In the genomic region with DNA sequence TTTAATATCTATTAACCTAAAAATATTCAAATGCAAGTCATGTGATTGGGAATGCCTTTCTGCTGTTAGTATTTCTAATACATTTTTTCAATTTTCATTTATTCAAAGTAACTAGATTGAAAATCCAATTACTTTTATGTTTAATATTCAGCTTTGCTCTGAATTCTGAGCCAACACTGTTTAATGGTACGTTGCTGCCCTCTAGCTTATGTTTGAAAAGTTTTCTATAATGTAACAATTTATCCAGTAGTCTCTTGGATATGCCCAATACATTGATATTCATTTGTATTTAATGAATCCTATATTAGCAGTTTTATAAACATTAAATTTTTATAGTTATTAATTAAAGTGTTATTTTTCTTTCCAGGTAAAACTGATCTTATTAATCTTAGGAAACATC, we compare ENCODE assay signal across 8 cellular contexts. TPM values are rescaled to one million over a fixed set of nuclear protein-coding genes. Genes with fewer than 3 reads are reported as not detected.
A peak's percentile ranks its signal among the peaks of the same experiment; 100 is the strongest.
DNase-seq lines count a peak whose midpoint lies in the region; ATAC-seq and TF ChIP-seq lines count a peak whose summit lies in the region.

No MANE protein-coding gene starts in this region.

- H3K9ac ChIP-seq in IMR-90 (ENCODE audit: low read depth, low read length), result no peak overlapping the region
- no peak overlapping the region for H3K9ac ChIP-seq in SK-N-SH

- no peaks in the 10 kb centered on the region for H3K9me1 ChIP-seq in IMR-90 (ENCODE audit: insufficient read depth, low read length)

- H4K8ac ChIP-seq in IMR-90 (ENCODE audit: low read depth in 2 of 2, low read length in 2 of 2), result no peak overlapping the region

- H4K20me1 ChIP-seq in IMR-90 (ENCODE audit: insufficient read depth, low read length) (no peaks in the 10 kb centered on the region), SK-N-SH (ENCODE audit: insufficient read depth) (no peaks in the 10 kb centered on the region)

- H3K27ac Mint-ChIP-seq in activated CD4-positive, alpha-beta T cell treated with anti-CD3 and anti-CD28 coated beads, Interleukin-2, amount 10 ng/mL, durations not matched to agents 7 days and 5 days, result no peak overlapping the region

- dilution Hi-C loops in IMR-90 (cut with HindIII; ENCODE audit: low sequenced_read_pairs, unreplicated experiment), result no loop called here

- H4K5ac ChIP-seq in IMR-90 (ENCODE audit: low read depth, low read length), result no peak overlapping the region

- no peak overlapping the region for H4K91ac ChIP-seq in IMR-90 (ENCODE audit: insufficient read depth, low read depth, low read length)

- H2AFZ ChIP-seq in IMR-90 (replicated peaks; ENCODE audit: low read length, poor library complexity) (no peak overlapping the region), SK-N-SH (ENCODE audit: low read depth) (no peak overlapping the region)

- no peak overlapping the region for H3K14ac ChIP-seq in IMR-90 (replicated peaks; ENCODE audit: low read depth, low read length)

- no peak overlapping the region for H3K18ac ChIP-seq in IMR-90 (ENCODE audit: low read depth, low read length)

- intact Hi-C loops in IMR-90 (cut with micrococcal nuclease), result no loop called here

- DNase-seq in BE2C (no peak), IMR-90 (peak; percentile 35), SK-N-SH (peak; percentile 35), iris pigment epithelial cell (ENCODE audit: low read depth) (peak; percentile 34), DMS153 treated with DMSO at 0.1 percent for 48 hours (lab: John Stamatoyannopoulos, UW; ENCODE audit: unreplicated experiment) (no peak), occipital lobe (lab: John Stamatoyannopoulos, UW) (no peak)
- DNase-seq in activated CD4-positive, alpha-beta T cell treated with anti-CD3 and anti-CD28 coated beads, Interleukin-2, amount 10 ng/mL, durations not matched to agents 7 days and 5 days, result no peak

- no peaks in the 10 kb centered on the region for H3K9me2 ChIP-seq in SK-N-SH

- no peaks in the 10 kb centered on the region for H3K4me1 Mint-ChIP-seq in activated CD4-positive, alpha-beta T cell treated with anti-CD3 and anti-CD28 coated beads, Interleukin-2, amount 10 ng/mL, durations not matched to agents 7 days and 5 days

- H3K23ac ChIP-seq in IMR-90 (ENCODE audit: low read depth, low read length), result no peak overlapping the region

- CTCF ChIA-PET in IMR-90 (lab: Yijun Ruan, JAX), result interaction anchor here (0.5 kb wide), 1 partner anchor 8 kb away, joined by 3 read pairs; no protein-coding TSS in a partner anchor
- CTCF ChIA-PET in SK-N-SH (lab: Yijun Ruan, JAX), result interaction anchor here (0.6 to 2.2 kb wide), 14 partner anchors 9 to 1363 kb away, joined by 3 to 13 read pairs (median 4); no protein-coding TSS in a partner anchor
- CTCF ChIA-PET in activated CD4-positive, alpha-beta T cell treated with anti-CD3 and anti-CD28 coated beads, Interleukin-2, amount 10 ng/mL, durations not matched to agents 7 days and 5 days (lab: Charles Lee), result no interaction called here

- no peaks in the 10 kb centered on the region for H3F3A ChIP-seq in SK-N-SH (replicated peaks; ENCODE audit: insufficient read depth)

- no peak overlapping the region for H3K4me3 ChIP-seq in BE2C (ENCODE audit: low read depth, low read length)
- no peak overlapping the region for H3K4me3 ChIP-seq in IMR-90 (ENCODE audit: insufficient read depth, low read depth, low read length)
- no peak overlapping the region; a peak in 1 of 4 replicates for H3K4me3 ChIP-seq in SK-N-SH (ENCODE audit: low read depth in 2 of 2, low read length in 1 of 2)

- 0 out of 2 replicates have a peak, but pooled peaks have one; percentile 48 for ATAC-seq in IMR-90 (ENCODE audit: low read depth)
- no peak for ATAC-seq in HG03139 (IDR thresholded peaks at IDR 0.05; ENCODE audit: unreplicated experiment)

- H3K9me3 Mint-ChIP-seq in activated CD4-positive, alpha-beta T cell treated with anti-CD3 and anti-CD28 coated beads, Interleukin-2, amount 10 ng/mL, durations not matched to agents 7 days and 5 days, result no peaks in the 10 kb centered on the region

- no TSS peak for BruUV-seq in IMR-90 (replicated peaks; lab: Mats Ljungman, UMichigan)

- no peak overlapping the region for H3K4ac ChIP-seq in IMR-90 (ENCODE audit: low read depth, low read length)

- WGBS in IMR-90 (ENCODE audit: extremely low coverage in 2 of 2, insufficient read length in 1 of 2), 2 experiments, result no CpG with 5 or more reads among the region's 1 CpG
- 2% methylated on average over 1 of the region's 1 CpG for WGBS in SK-N-SH (ENCODE audit: low lambda C conversion rate)

- H2BK5ac ChIP-seq in IMR-90 (ENCODE audit: low read depth, low read length, poor library complexity, severe bottlenecking), result no peak overlapping the region

- in situ Hi-C loops in IMR-90 (cut with MboI; ENCODE audit: low sequenced_read_pairs), result no loop called here

- H2BK20ac ChIP-seq in IMR-90 (ENCODE audit: low read depth, low read length), result no peak overlapping the region

- H3K36me3 Mint-ChIP-seq in activated CD4-positive, alpha-beta T cell treated with anti-CD3 and anti-CD28 coated beads, Interleukin-2, amount 10 ng/mL, durations not matched to agents 7 days and 5 days (ENCODE audit: low read depth), result no peaks in the 10 kb centered on the region

- peak; percentile 37 for TF ChIP-seq CTCF in BE2C (IDR thresholded peaks at IDR 0.05; ENCODE audit: low read depth, low read length)
- TF ChIP-seq CTCF in IMR-90 (conservative IDR thresholded peaks at IDR 0.05; ENCODE audit: low read depth, low read length), result peak; percentile 47
- TF ChIP-seq CTCF in SK-N-SH (IDR thresholded peaks at IDR 0.05), result peak; percentile 64

- H3K79me1 ChIP-seq in IMR-90 (ENCODE audit: low read depth in 1 of 2, low read length in 2 of 2), result no peaks in the 10 kb centered on the region

- TF ChIP-seq POLR2A in IMR-90 (IDR thresholded peaks at IDR 0.05; ENCODE audit: low read depth, low read length), result no peak

- POLR2A ChIA-PET in IMR-90 (lab: Charles Lee; ENCODE audit: unreplicated experiment), result no interaction called here
- POLR2A ChIA-PET in SK-N-SH (lab: Yijun Ruan, JAX), result no interaction called here
- POLR2A ChIA-PET in activated CD4-positive, alpha-beta T cell treated with anti-CD3 and anti-CD28 coated beads, Interleukin-2, amount 10 ng/mL, durations not matched to agents 7 days and 5 days (lab: Charles Lee), result no interaction called here

- H2BK120ac ChIP-seq in IMR-90 (ENCODE audit: low read depth, low read length), result no peak overlapping the region

- H2AK5ac ChIP-seq in IMR-90 (ENCODE audit: low read depth, low read length), result no peak overlapping the region

- H3K27me3 ChIP-seq in BE2C (no peaks in the 10 kb centered on the region), IMR-90 (ENCODE audit: control insufficient read depth, insufficient read depth, low read length) (no peaks in the 10 kb centered on the region), SK-N-SH (ENCODE audit: insufficient read depth) (no peaks in the 10 kb centered on the region)

- H3K4me1 ChIP-seq in BE2C (no peaks in the 10 kb centered on the region), IMR-90 (ENCODE audit: control insufficient read depth, insufficient read depth, low read length) (no peaks in the 10 kb centered on the region), SK-N-SH (ENCODE audit: control insufficient read depth in 1 of 2, insufficient read depth in 2 of 2, low read depth in 1 of 2, low read length in 1 of 2) (no peaks in the 10 kb centered on the region)

- H3K36me3 ChIP-seq in BE2C, result no peaks in the 10 kb centered on the region
- H3K36me3 ChIP-seq in IMR-90 (ENCODE audit: control insufficient read depth, insufficient read depth, low read length), result no peaks in the 10 kb centered on the region
- H3K36me3 ChIP-seq in SK-N-SH (replicated peaks in 1 of 2; ENCODE audit: control insufficient read depth in 1 of 2, insufficient read depth in 2 of 2, low read length in 1 of 2), result no peaks in the 10 kb centered on the region

- H2BK15ac ChIP-seq in IMR-90 (ENCODE audit: low read depth, low read length), result no peak overlapping the region

- no peak overlapping the region for H3K4me3 Mint-ChIP-seq in activated CD4-positive, alpha-beta T cell treated with anti-CD3 and anti-CD28 coated beads, Interleukin-2, amount 10 ng/mL, durations not matched to agents 7 days and 5 days

- TF ChIP-seq EP300 in SK-N-SH (IDR thresholded peaks at IDR 0.05; ENCODE audit: borderline replicate concordance in 1 of 2, low read depth in 1 of 2, low read length in 1 of 2), result no peak

- peak; percentile 44 for TF ChIP-seq RAD21 in IMR-90 (IDR thresholded peaks at IDR 0.05; ENCODE audit: low read length)
- peak; percentile 75 for TF ChIP-seq RAD21 in SK-N-SH (IDR thresholded peaks at IDR 0.05; ENCODE audit: low read length)

- H3K56ac ChIP-seq in IMR-90 (ENCODE audit: extremely low read depth, insufficient read depth, low read length), result no peak overlapping the region

- H3K27ac ChIP-seq in IMR-90 (ENCODE audit: insufficient read depth, low read length) (no peak overlapping the region), SK-N-SH (ENCODE audit: low read depth in 2 of 2, low read length in 1 of 2) (no peak overlapping the region)

- no peak overlapping the region for H2AK9ac ChIP-seq in IMR-90 (replicated peaks; ENCODE audit: low read depth, low read length, poor library complexity)

- H3K9me3 ChIP-seq in BE2C (no peaks in the 10 kb centered on the region), IMR-90 (ENCODE audit: control insufficient read depth, insufficient read depth, low read length) (no peaks in the 10 kb centered on the region), SK-N-SH (no peaks in the 10 kb centered on the region)

- no peaks in the 10 kb centered on the region for H3K79me2 ChIP-seq in SK-N-SH (ENCODE audit: insufficient read depth)

- no peaks in the 10 kb centered on the region for H3K27me3 Mint-ChIP-seq in activated CD4-positive, alpha-beta T cell treated with anti-CD3 and anti-CD28 coated beads, Interleukin-2, amount 10 ng/mL, durations not matched to agents 7 days and 5 days

- H3K4me2 ChIP-seq in IMR-90 (ENCODE audit: low read depth, low read length), result no peak overlapping the region
- no peak overlapping the region for H3K4me2 ChIP-seq in SK-N-SH

TF ChIP-seq in IMR-90, 13 proteins besides CTCF, POLR2A, EP300 and RAD21:
- TF ChIP-seq SMC3 (IDR thresholded peaks at IDR 0.05; ENCODE audit: low read depth, low read length), result peak; percentile 16; the same call in 1 of the 2 replicates
- TF ChIP-seq MXI1 (IDR thresholded peaks at IDR 0.05; ENCODE audit: borderline replicate concordance, low read depth, low read length), result no peak

TF ChIP-seq in SK-N-SH, 30 proteins besides CTCF, POLR2A, EP300 and RAD21 (continues in another document):
- no peak for TF ChIP-seq NFIC (IDR thresholded peaks at IDR 0.05; ENCODE audit: borderline replicate concordance)
- no peak for TF ChIP-seq FOSL2 (IDR thresholded peaks at IDR 0.05; ENCODE audit: borderline replicate concordance, low read depth)

RNA-seq across cellular contexts. Expression of a gene that starts 47.4 kb away (rescaled TPM):
- not detected for polyA plus RNA-seq in BE2C (2012; ENCODE audit: insufficient read depth, insufficient read length, low read depth)
- not detected in 2 replicates for total RNA-seq in IMR-90 (2012; rRNA removed)
- not detected in 2 replicates for polyA plus RNA-seq in IMR-90 (2012; rRNA removed)
- polyA plus RNA-seq in IMR-90 (2012; cell fraction: cytosol; rRNA removed), result not detected in 2 replicates
- polyA plus RNA-seq in IMR-90 (2012; cell fraction: nucleus; rRNA removed; ENCODE audit: low replicate concordance), result not detected in 2 replicates
- polyA plus RNA-seq in SK-N-SH (2012; rRNA removed), result not detected in 2 replicates
- polyA plus RNA-seq in SK-N-SH (2012; cell fraction: cytosol; rRNA removed), result not detected in 2 replicates
- polyA plus RNA-seq in SK-N-SH (2012; cell fraction: nucleus; rRNA removed), result 0.01 TPM in 1 of 2 replicates, not detected in the other
- total RNA-seq in occipital lobe, result 0.47 TPM
- total RNA-seq in activated CD4-positive, alpha-beta T cell treated with anti-CD3 and anti-CD28 coated beads, Interleukin-2, amount 10 ng/mL, durations not matched to agents 7 days and 5 days, result not detected

Comparison
In these comparisons a context has a peak if more than half of its experiments do, and no peak if none do; other contexts are left out.
1. DNase-seq: peak in IMR-90 (single experiment), SK-N-SH (single experiment) and iris pigment epithelial cell (single experiment); none in BE2C (single experiment), DMS153 treated with DMSO at 0.1 percent for 48 hours (single experiment), occipital lobe (single experiment) and activated CD4-positive, alpha-beta T cell treated with anti-CD3 and anti-CD28 coated beads, Interleukin-2, amount 10 ng/mL, durations not matched to agents 7 days and 5 days (single experiment).
2. Peak in every context shown above with its lines, with median percentiles within 50 percentile points of each other: CTCF ChIP-seq.